In genomic region chr19:43774103-43774939, GRCh38 we compare ENCODE assay signal across 1 cellular context.
TF ChIP-seq lines count a peak whose summit lies in the region.

No MANE protein-coding gene starts in this region.

TF ChIP-seq in endothelial cell of umbilical vein, 7 proteins besides CTCF, POLR2A, EP300 and RAD21 (continued from another document):
- TF ChIP-seq GATA2 (IDR thresholded peaks at IDR 0.05; ENCODE audit: insufficient read depth, insufficient read length, low read depth, low read length) (no peak), EZH2 (IDR thresholded peaks at IDR 0.05; ENCODE audit: borderline replicate concordance, low read depth, low read length, severe bottlenecking) (peak; percentile 19), MAX (IDR thresholded peaks at IDR 0.05; ENCODE audit: insufficient read depth, insufficient read length) (peak; percentile 3), JUN (IDR thresholded peaks at IDR 0.05; ENCODE audit: borderline replicate concordance, insufficient read depth, insufficient read length, low read depth) (no peak)
